19 cellular contexts compared by ENCODE assay signal in the genomic region with DNA sequence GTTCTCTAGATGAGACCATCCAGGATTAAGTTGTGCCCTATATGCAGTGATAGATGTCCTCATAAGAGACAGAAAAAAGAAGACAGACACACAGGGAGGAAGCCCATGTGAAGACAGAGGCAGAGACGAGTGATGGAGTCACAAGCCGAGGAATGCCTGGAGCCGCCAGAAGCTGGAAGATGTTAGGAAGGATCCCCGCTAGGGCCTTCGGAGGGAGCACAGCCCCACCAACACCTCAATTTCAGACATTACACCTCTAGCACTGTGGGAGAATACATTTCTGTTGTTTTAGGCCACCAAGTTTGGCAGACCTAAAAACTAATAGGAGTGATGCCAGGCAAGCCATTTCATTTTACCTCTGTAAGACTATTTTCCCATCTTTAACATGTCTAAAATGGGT.
"Had no signal": no experiment of that assay in that cellular context is flagged by ENCODE, and none has a peak within 500 bp of the region (broad histone marks: within the 10 kb centered on the region; RNA-seq: fewer than 3 reads in every experiment).

No MANE protein-coding gene starts in this region.

- H3K27ac Mint-ChIP-seq: T-cell had no signal

- H3K27ac ChIP-seq: RWPE1 had no signal

- H3K4me1 Mint-ChIP-seq: T-cell had no signal

- DNase-seq: KBM-7, MV-4-11, NCI-H1048, NCI-H1105, NCI-H1436 treated with DMSO at 0.1 percent for 48 hours, NCI-H1694, NCI-H187 treated with DMSO at 0.1 percent for 48 hours, NCI-H2029 treated with DMSO at 0.1 percent for 48 hours, NCI-H2171 treated with DMSO at 0.1 percent for 48 hours, NCI-H345, NCI-H524, NCI-H526 treated with DMSO at 0.1 percent for 48 hours, PC-3, SHP77, SK-N-SH, SW 1271, T-cell had no signal

- H3K9me3 ChIP-seq: SK-N-SH had no signal

- ATAC-seq: Panc1, PC-3, T-cell had no signal

- H3K36me3 Mint-ChIP-seq: T-cell had no signal

- H3K4me3 Mint-ChIP-seq: T-cell had no signal
